8 cellular contexts compared by ENCODE assay signal in the genomic region with DNA sequence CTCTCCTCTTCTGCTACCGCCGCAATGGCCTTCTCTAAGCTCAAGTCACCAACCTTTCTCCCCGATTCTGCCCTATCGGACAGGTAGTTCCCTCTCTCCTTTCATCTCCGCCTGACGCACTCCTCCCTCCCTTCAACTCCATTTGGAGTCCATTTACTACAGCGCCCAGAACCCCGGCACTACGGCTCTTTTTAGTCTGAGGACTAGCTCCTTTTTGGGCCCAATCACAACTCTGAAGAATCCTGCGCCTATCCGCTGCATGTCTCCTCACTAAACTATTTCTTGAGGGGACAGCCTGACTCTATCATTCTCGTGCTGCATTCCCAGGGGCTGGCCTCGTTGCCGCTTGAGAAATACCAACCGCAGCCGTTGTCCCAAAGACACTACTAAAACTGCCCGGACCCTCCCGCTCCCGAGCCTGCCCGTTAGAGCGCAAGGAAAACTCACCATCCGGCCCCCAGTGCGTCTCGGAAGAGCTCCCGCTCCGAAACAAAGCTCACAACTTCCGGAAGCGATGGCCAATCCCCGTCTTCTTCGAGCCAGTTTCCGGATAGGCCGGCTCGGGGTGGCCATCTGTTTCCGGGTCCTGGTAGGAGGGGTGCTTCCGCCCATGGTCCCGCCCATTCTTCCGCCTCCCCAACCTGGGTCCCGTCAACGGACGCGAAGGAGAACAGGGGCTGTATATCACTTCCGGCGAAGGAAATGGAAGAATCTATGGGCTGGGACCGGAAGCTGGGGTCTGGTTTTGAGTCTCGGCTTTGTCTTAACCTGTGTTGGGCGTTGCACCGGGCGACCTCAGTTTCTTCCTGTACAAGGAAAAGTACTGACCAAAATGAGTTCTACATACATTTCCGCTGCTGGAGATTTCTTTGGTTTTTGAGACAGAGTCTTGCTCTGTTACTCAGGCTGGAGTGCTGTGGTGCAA. TPM values are rescaled to one million over a fixed set of nuclear protein-coding genes. Genes with fewer than 3 reads are reported as not detected.
A peak's percentile ranks its signal among the peaks of the same experiment; 100 is the strongest.
DNase-seq lines count a peak whose midpoint lies in the region; ATAC-seq and TF ChIP-seq lines count a peak whose summit lies in the region.

Gene TPRKB (minus strand): TSS at position 491 of the 925 bp plus-strand sequence. CDS start 2,776 bp downstream, outside the sequence.

- DNase-seq in GM12864 (ENCODE audit: low read depth), result peak; percentile 97
- DNase-seq in NCI-H1417 (lab: John Stamatoyannopoulos, UW), result peak; percentile 91 to 99 (median 95)
- DNase-seq in SW 1271 (lab: John Stamatoyannopoulos, UW), result peak; percentile 88 to 97
- peak; percentile 90 for DNase-seq in activated naive CD8-positive, alpha-beta T cell treated with anti-CD3 and anti-CD28 coated beads, Interleukin-2, amount 50 U/mL, for 16 hours (ENCODE audit: low read depth, low spot score)
- DNase-seq in cardiac muscle cell (ENCODE audit: low read depth in 1 of 2, low spot score in 1 of 2), result peak; percentile 95 to 99
- DNase-seq in trophoblast cell, result peak; percentile 96 to 97
- DNase-seq in transverse colon, result peak; percentile 96

- peaks cover 3% of the 10 kb centered on the region for H3K79me1 ChIP-seq in trophoblast cell (ENCODE audit: low read length)

- H2BK120ac ChIP-seq in trophoblast cell (ENCODE audit: insufficient read depth, low read length, poor library complexity), result no peak within 1 kb of the TSS

- TF ChIP-seq POLR2A in transverse colon (IDR thresholded peaks at IDR 0.05), result peak; percentile 73

- peaks cover 7% of the 10 kb centered on the region for H3K36me3 ChIP-seq in cardiac muscle cell
- H3K36me3 ChIP-seq in trophoblast cell (ENCODE audit: control insufficient read depth in 1 of 2, insufficient read depth in 2 of 2, low read length in 2 of 2), result peaks cover 4 to 7% of the 10 kb centered on the region in 2 experiments
- peaks cover 0 to 4% (median 0%) of the 10 kb centered on the region in 4 donors for H3K36me3 ChIP-seq in transverse colon

- TF ChIP-seq EP300 in transverse colon (IDR thresholded peaks at IDR 0.05; ENCODE audit: low read depth), result peak; percentile 41

- peak within 1 kb of the TSS; percentile 84 for H4K12ac ChIP-seq in trophoblast cell (ENCODE audit: low read depth, low read length)

- no peak for TF ChIP-seq CTCF in GM12864 (IDR thresholded peaks at IDR 0.05; ENCODE audit: low read depth, low read length, missing control alignments)
- no peak for TF ChIP-seq CTCF in cardiac muscle cell (IDR thresholded peaks at IDR 0.05; ENCODE audit: low read depth, low read length)
- TF ChIP-seq CTCF in transverse colon (IDR thresholded peaks at IDR 0.05), result no peak

- no peaks in the 10 kb centered on the region for H3K9me3 ChIP-seq in cardiac muscle cell (ENCODE audit: low read depth)
- H3K9me3 ChIP-seq in trophoblast cell (ENCODE audit: insufficient read depth, low read depth, low read length), result no peaks in the 10 kb centered on the region
- H3K9me3 ChIP-seq in transverse colon, result no peaks in the 10 kb centered on the region

- WGBS in trophoblast cell (ENCODE audit: extremely low coverage, insufficient coverage, insufficient read length), result no CpG with 5 or more reads among the region's 49 CpGs
- WGBS in transverse colon (ENCODE audit: low coverage in 1 of 2), 2 donors, result 1 to 4% methylated on average over 9 to 49 of the region's 49 CpGs

- H3K4me1 ChIP-seq in cardiac muscle cell (ENCODE audit: low read depth), result peaks cover 8% of the 10 kb centered on the region
- H3K4me1 ChIP-seq in trophoblast cell (ENCODE audit: control insufficient read depth in 1 of 2, insufficient read depth in 2 of 2, low read length in 2 of 2), result peaks cover 0 to 3% of the 10 kb centered on the region in 2 experiments
- peaks cover 8 to 16% (median 9%) of the 10 kb centered on the region in 4 donors for H3K4me1 ChIP-seq in transverse colon

- no peaks in the 10 kb centered on the region for H3K79me2 ChIP-seq in trophoblast cell (ENCODE audit: control insufficient read depth, insufficient read depth, low read length, poor library complexity)

- no peak within 1 kb of the TSS for H2BK5ac ChIP-seq in trophoblast cell (ENCODE audit: low read depth, low read length, poor library complexity)

- H2AFZ ChIP-seq in trophoblast cell (ENCODE audit: insufficient read depth, low read length, poor library complexity), result peak within 1 kb of the TSS; percentile 80

- H2AK5ac ChIP-seq in trophoblast cell (ENCODE audit: low read length), result no peak within 1 kb of the TSS

- H3K27ac ChIP-seq in cardiac muscle cell (peak within 1 kb of the TSS; percentile 46), trophoblast cell (ENCODE audit: low read depth, low read length) (no peak within 1 kb of the TSS), transverse colon (peak within 1 kb of the TSS; percentile 68 to 82 (median 78))

- no peak within 1 kb of the TSS for H3K23ac ChIP-seq in trophoblast cell (ENCODE audit: low read length)

- H3K14ac ChIP-seq in trophoblast cell (ENCODE audit: low read length), result peak within 1 kb of the TSS; percentile 30

- H3K18ac ChIP-seq in trophoblast cell (ENCODE audit: low read length), result no peak within 1 kb of the TSS

- peak within 1 kb of the TSS; percentile 49 for H3K9ac ChIP-seq in trophoblast cell (ENCODE audit: low read length)

- no peak within 1 kb of the TSS for H2BK12ac ChIP-seq in trophoblast cell (ENCODE audit: low read length)

- peak within 1 kb of the TSS; percentile 66 for H3K4me2 ChIP-seq in trophoblast cell (ENCODE audit: low read length)

- H3K4me3 ChIP-seq in GM12864 (ENCODE audit: low read depth, low read length) (peak within 1 kb of the TSS; percentile 81), cardiac muscle cell (peak within 1 kb of the TSS; percentile 78), trophoblast cell (ENCODE audit: low read depth, low read length) (peak within 1 kb of the TSS; percentile 79), transverse colon (peak within 1 kb of the TSS; percentile 59 to 82 (median 64))

- in situ Hi-C loops in transverse colon (cut with MboI; ENCODE audit: low pct_ligation_motif_present in 1 of 4, low pct_unique_long_range_greater_than_20kb in 1 of 4, low sequenced_read_pairs in 3 of 4), result loop anchor here in 1 of 4 donors (25.0 kb wide), 1 partner anchor 500 kb away; the partner anchor contains the start of genes CCT7 and PRADC1

- peak; percentile 98 for ATAC-seq in HG02759 (IDR thresholded peaks at IDR 0.05; ENCODE audit: unreplicated experiment)

- intact Hi-C loops in transverse colon (cut with DNase I; ENCODE audit: low total_unique reads), result no loop called here

- H3K27me3 ChIP-seq in cardiac muscle cell (no peaks in the 10 kb centered on the region), trophoblast cell (ENCODE audit: insufficient read depth, low read length) (no peaks in the 10 kb centered on the region), transverse colon (no peaks in the 10 kb centered on the region)

- H4K8ac ChIP-seq in trophoblast cell (ENCODE audit: low read depth, low read length), result peak within 1 kb of the TSS; percentile 96

- peak within 1 kb of the TSS; percentile 8 for H3K4ac ChIP-seq in trophoblast cell (ENCODE audit: low read depth, low read length)

- H4K91ac ChIP-seq in trophoblast cell (ENCODE audit: low read depth, low read length), result peak within 1 kb of the TSS; percentile 45

RNA-seq across cellular contexts. Expression of gene TPRKB, which starts in this region (rescaled TPM):
- 12.9 and 28.9 TPM in 2 replicates for total RNA-seq in cardiac muscle cell
- 47.7 and 63.1 TPM in 2 replicates for polyA plus RNA-seq in cardiac muscle cell
- polyA plus RNA-seq in trophoblast cell (2013), result 47.2 and 50.9 TPM in 2 replicates
- 10 to 100 TPM; 10.5 to 76.2 (median 36.5) TPM for total RNA-seq in transverse colon
